ENCODE assay signal across 8 cellular contexts in genomic region chr13:114352763-114353162, GRCh38. TPM values are rescaled to one million over a fixed set of nuclear protein-coding genes. Genes with fewer than 3 reads are reported as not detected.
DNase-seq lines count a peak whose midpoint lies in the region; ATAC-seq and TF ChIP-seq lines count a peak whose summit lies in the region.
"Not testable (repeated sequence)": the region's sequence is repeated elsewhere in the genome, so short reads cannot be mapped to it uniquely, and the experiment has no call there.

No MANE protein-coding gene starts in this region.

- TF ChIP-seq CTCF in GM10248 (IDR thresholded peaks at IDR 0.05; ENCODE audit: control extremely low read depth, extremely low read depth, low read depth, missing control alignments): peak; percentile 17
- peak; percentile 20 for TF ChIP-seq CTCF in RWPE2 (IDR thresholded peaks at IDR 0.05; ENCODE audit: poor library complexity, severe bottlenecking)
- peak; percentile 47 for TF ChIP-seq CTCF in smooth muscle cell (IDR thresholded peaks at IDR 0.05; ENCODE audit: borderline replicate concordance, insufficient read depth, poor library complexity, severe bottlenecking)

- 86% methylated on average over 25 of the region's 34 CpGs for WGBS in smooth muscle cell (ENCODE audit: low lambda C conversion rate)

- H3K36me3 Mint-ChIP-seq in activated T-cell treated with anti-CD3 and anti-CD28 coated beads, Interleukin-2, amount 50 U/mL, for 72 hours (ENCODE audit: insufficient read depth in 2 of 2): not testable (repeated sequence)

- peaks cover 13% of the 10 kb centered on the region for H3K27me3 ChIP-seq in RWPE2 (ENCODE audit: insufficient read depth, poor library complexity, severe bottlenecking)
- not testable (repeated sequence) for H3K27me3 ChIP-seq in effector memory CD4-positive, alpha-beta T cell (replicated peaks; ENCODE audit: control insufficient read depth, insufficient read depth, low read length, poor library complexity, severe bottlenecking); smooth muscle cell (ENCODE audit: low read depth)

- H3K27me3 Mint-ChIP-seq in activated T-cell treated with anti-CD3 and anti-CD28 coated beads, Interleukin-2, amount 50 U/mL, for 72 hours (ENCODE audit: low read depth): peaks cover 36% of the 10 kb centered on the region

- H3K4me1 ChIP-seq in RWPE2 (ENCODE audit: insufficient read depth, poor library complexity, severe bottlenecking); effector memory CD4-positive, alpha-beta T cell (ENCODE audit: control insufficient read depth, insufficient read depth, low read length, poor library complexity, severe bottlenecking); smooth muscle cell (ENCODE audit: low read depth): not testable (repeated sequence)

- not testable (repeated sequence) for H3K4me2 ChIP-seq in smooth muscle cell

- not testable (repeated sequence) for ATAC-seq in RWPE2 (ENCODE audit: low read depth); activated T-cell treated with anti-CD3 and anti-CD28 coated beads, Interleukin-2, amount 50 U/mL, for 72 hours (replicated peaks in 1 of 2)

- H3K9ac ChIP-seq in smooth muscle cell (ENCODE audit: low read depth): not testable (repeated sequence)

- not testable (repeated sequence) for H3K9me3 ChIP-seq in RWPE2 (ENCODE audit: severe bottlenecking); effector memory CD4-positive, alpha-beta T cell (ENCODE audit: control insufficient read depth, low read length); smooth muscle cell (replicated peaks; ENCODE audit: low read depth)

- H3K36me3 ChIP-seq in RWPE2 (ENCODE audit: low read depth); effector memory CD4-positive, alpha-beta T cell (ENCODE audit: control insufficient read depth, insufficient read depth, low read length); smooth muscle cell (ENCODE audit: low read depth): not testable (repeated sequence)

- H3K27ac Mint-ChIP-seq in activated T-cell treated with anti-CD3 and anti-CD28 coated beads, Interleukin-2, amount 50 U/mL, for 72 hours: not testable (repeated sequence)

- H3K27ac ChIP-seq in RWPE2 (ENCODE audit: poor library complexity, severe bottlenecking); effector memory CD4-positive, alpha-beta T cell (ENCODE audit: insufficient read depth, low read length, poor library complexity, severe bottlenecking); smooth muscle cell (ENCODE audit: low read depth): not testable (repeated sequence)

- H3K4me1 Mint-ChIP-seq in activated T-cell treated with anti-CD3 and anti-CD28 coated beads, Interleukin-2, amount 50 U/mL, for 72 hours (ENCODE audit: low read depth): not testable (repeated sequence)

- H3K4me3 ChIP-seq in RWPE2 (ENCODE audit: severe bottlenecking); effector memory CD4-positive, alpha-beta T cell (ENCODE audit: insufficient read depth, low read depth, low read length, poor library complexity, severe bottlenecking); smooth muscle cell: not testable (repeated sequence)

- H2AFZ ChIP-seq in smooth muscle cell (ENCODE audit: low read depth): not testable (repeated sequence)

- not testable (repeated sequence) for H3K79me2 ChIP-seq in smooth muscle cell (ENCODE audit: low read depth)

- CTCF ChIA-PET in GM10248 (lab: Yijun Ruan, JAX): interaction anchor here (1.4 kb wide), 1 partner anchor 11 kb away, joined by 3 read pairs; no protein-coding TSS in a partner anchor

- not testable (repeated sequence) for H3F3A ChIP-seq in smooth muscle cell (ENCODE audit: low read depth)

- DNase-seq in ACHN (peak; percentile 42), M059J (ENCODE audit: low read depth) (peak; percentile 9), iris pigment epithelial cell (ENCODE audit: low read depth) (peak; percentile 19)
- not testable (repeated sequence) for DNase-seq in GM10248 (ENCODE audit: extremely low spot score); RWPE2 (ENCODE audit: low spot score); smooth muscle cell (lab: John Stamatoyannopoulos, UW; ENCODE audit: unreplicated experiment)
- DNase-seq in activated T-cell treated with anti-CD3 and anti-CD28 coated beads, Interleukin-2, amount 50 U/mL, for 72 hours: peak; percentile 39 to 42
- DNase-seq in effector memory CD4-positive, alpha-beta T cell: peak in 2 of 3 donors; percentile 6 to 17

- not testable (repeated sequence) for H3K4me3 Mint-ChIP-seq in activated T-cell treated with anti-CD3 and anti-CD28 coated beads, Interleukin-2, amount 50 U/mL, for 72 hours

- H3K9me3 Mint-ChIP-seq in activated T-cell treated with anti-CD3 and anti-CD28 coated beads, Interleukin-2, amount 50 U/mL, for 72 hours: not testable (repeated sequence)

- POLR2A ChIA-PET in GM10248 (lab: Yijun Ruan, JAX): not testable (repeated sequence)

- not testable (repeated sequence) for H4K20me1 ChIP-seq in smooth muscle cell (ENCODE audit: low read depth)

- in situ Hi-C loops in ACHN (cut with HindIII; ENCODE audit: low pct_ligation_motif_present, low pct_unique_long_range_greater_than_20kb, low sequenced_read_pairs): not testable (repeated sequence)

RNA-seq across cellular contexts. Expression of gene CHAMP1, which starts 38.5 kb away (rescaled TPM):
- total RNA-seq in M059J (2014; rRNA removed; shearing (Covaris generic)): 28.0 TPM in 2 replicates
- 10 to 100 TPM; 39.4 to 42.3 TPM for total RNA-seq in activated T-cell treated with anti-CD3 and anti-CD28 coated beads, Interleukin-2, amount 50 U/mL, for 72 hours
- total RNA-seq in smooth muscle cell: 12.0 and 20.6 TPM in 2 replicates
- polyA plus RNA-seq in smooth muscle cell: 10.6 and 12.1 TPM in 2 replicates
